In the genomic region with DNA sequence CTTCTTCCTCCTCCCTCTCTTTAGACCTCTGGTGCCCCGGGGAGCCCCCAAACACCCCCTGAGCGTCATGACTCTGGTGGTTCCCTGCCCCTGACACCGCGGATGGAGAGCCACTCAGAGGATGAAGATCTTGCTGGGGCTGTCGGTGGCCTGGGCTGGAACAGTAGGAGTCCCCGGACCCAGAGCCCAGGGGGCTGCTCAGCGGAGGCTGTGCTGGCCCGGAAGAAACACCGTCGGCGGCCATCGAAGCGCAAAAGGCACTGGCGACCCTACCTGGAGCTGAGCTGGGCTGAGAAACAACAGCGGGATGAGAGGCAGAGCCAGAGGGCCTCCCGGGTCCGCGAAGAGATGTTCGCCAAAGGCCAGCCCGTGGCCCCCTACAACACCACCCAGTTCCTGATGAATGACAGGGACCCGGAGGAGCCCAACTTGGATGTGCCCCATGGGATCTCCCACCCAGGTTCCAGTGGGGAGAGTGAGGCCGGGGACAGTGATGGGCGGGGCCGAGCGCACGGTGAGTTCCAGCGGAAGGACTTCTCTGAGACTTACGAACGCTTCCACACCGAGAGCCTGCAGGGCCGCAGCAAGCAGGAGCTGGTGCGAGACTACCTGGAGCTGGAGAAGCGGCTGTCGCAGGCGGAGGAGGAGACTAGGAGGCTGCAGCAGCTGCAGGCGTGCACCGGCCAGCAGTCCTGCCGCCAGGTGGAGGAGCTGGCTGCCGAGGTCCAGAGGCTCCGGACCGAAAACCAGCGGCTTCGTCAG, we compare ENCODE assay signal across 1 cellular context.
TF ChIP-seq lines count a peak whose summit lies in the region.

No MANE protein-coding gene starts in this region.

TF ChIP-seq in IMR-90, 13 proteins besides CTCF, POLR2A, EP300 and RAD21 (continued from another document):
- TF ChIP-seq RCOR1 (IDR thresholded peaks at IDR 0.05; ENCODE audit: insufficient replicate concordance, low read length) (no peak), NFE2L2 (IDR thresholded peaks at IDR 0.05; ENCODE audit: low read depth, low read length) (no peak), BHLHE40 (IDR thresholded peaks at IDR 0.05; ENCODE audit: low read depth, low read length) (no peak), RFX5 (IDR thresholded peaks at IDR 0.05; ENCODE audit: low read depth, low read length) (no peak), CHD1 (IDR thresholded peaks at IDR 0.05; ENCODE audit: low read depth, low read length) (no peak), FOS (IDR thresholded peaks at IDR 0.05; ENCODE audit: low read depth, low read length) (no peak), ELK1 (IDR thresholded peaks at IDR 0.05; ENCODE audit: borderline replicate concordance, low read depth, low read length) (no peak)
- TF ChIP-seq, protein P1, sequence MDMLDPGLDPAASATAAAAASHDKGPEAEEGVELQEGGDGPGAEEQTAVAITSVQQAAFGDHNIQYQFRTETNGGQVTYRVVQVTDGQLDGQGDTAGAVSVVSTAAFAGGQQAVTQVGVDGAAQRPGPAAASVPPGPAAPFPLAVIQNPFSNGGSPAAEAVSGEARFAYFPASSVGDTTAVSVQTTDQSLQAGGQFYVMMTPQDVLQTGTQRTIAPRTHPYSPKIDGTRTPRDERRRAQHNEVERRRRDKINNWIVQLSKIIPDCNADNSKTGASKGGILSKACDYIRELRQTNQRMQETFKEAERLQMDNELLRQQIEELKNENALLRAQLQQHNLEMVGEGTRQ (IDR thresholded peaks at IDR 0.05; ENCODE audit: low read depth, low read length), result no peak
